ENCODE assay signal across 1 cellular context in the genomic region with DNA sequence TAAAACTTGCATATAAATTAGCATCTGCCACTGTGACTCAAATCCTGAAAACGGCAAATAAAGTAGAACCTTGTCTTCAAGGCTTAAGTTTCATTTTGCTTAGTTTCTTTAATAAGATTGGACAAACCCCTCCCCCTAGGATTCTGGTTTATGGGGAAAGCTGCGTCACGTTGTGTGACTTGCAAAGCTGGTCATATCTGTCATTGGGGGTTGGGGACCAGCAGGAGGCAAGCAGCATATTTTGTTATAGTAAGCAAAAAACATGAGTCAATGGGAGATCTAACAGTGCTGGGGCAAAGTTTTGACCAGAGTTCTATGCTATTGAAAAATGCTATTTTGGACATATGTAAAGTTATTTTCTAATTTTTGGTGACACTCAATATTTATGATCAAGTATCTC.
TF ChIP-seq lines count a peak whose summit lies in the region.

No MANE protein-coding gene starts in this region.

TF ChIP-seq in WTC11, 78 proteins besides CTCF, POLR2A, EP300 and RAD21 (continued from another document):
- TF ChIP-seq, protein P1, sequence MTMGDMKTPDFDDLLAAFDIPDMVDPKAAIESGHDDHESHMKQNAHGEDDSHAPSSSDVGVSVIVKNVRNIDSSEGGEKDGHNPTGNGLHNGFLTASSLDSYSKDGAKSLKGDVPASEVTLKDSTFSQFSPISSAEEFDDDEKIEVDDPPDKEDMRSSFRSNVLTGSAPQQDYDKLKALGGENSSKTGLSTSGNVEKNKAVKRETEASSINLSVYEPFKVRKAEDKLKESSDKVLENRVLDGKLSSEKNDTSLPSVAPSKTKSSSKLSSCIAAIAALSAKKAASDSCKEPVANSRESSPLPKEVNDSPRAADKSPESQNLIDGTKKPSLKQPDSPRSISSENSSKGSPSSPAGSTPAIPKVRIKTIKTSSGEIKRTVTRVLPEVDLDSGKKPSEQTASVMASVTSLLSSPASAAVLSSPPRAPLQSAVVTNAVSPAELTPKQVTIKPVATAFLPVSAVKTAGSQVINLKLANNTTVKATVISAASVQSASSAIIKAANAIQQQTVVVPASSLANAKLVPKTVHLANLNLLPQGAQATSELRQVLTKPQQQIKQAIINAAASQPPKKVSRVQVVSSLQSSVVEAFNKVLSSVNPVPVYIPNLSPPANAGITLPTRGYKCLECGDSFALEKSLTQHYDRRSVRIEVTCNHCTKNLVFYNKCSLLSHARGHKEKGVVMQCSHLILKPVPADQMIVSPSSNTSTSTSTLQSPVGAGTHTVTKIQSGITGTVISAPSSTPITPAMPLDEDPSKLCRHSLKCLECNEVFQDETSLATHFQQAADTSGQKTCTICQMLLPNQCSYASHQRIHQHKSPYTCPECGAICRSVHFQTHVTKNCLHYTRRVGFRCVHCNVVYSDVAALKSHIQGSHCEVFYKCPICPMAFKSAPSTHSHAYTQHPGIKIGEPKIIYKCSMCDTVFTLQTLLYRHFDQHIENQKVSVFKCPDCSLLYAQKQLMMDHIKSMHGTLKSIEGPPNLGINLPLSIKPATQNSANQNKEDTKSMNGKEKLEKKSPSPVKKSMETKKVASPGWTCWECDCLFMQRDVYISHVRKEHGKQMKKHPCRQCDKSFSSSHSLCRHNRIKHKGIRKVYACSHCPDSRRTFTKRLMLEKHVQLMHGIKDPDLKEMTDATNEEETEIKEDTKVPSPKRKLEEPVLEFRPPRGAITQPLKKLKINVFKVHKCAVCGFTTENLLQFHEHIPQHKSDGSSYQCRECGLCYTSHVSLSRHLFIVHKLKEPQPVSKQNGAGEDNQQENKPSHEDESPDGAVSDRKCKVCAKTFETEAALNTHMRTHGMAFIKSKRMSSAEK (CRISPR knock-in tag; IDR thresholded peaks at IDR 0.05; ENCODE audit: borderline replicate concordance), result no peak
- no peak for TF ChIP-seq RORB (CRISPR knock-in tag; IDR thresholded peaks at IDR 0.05)
- TF ChIP-seq, protein P2, sequence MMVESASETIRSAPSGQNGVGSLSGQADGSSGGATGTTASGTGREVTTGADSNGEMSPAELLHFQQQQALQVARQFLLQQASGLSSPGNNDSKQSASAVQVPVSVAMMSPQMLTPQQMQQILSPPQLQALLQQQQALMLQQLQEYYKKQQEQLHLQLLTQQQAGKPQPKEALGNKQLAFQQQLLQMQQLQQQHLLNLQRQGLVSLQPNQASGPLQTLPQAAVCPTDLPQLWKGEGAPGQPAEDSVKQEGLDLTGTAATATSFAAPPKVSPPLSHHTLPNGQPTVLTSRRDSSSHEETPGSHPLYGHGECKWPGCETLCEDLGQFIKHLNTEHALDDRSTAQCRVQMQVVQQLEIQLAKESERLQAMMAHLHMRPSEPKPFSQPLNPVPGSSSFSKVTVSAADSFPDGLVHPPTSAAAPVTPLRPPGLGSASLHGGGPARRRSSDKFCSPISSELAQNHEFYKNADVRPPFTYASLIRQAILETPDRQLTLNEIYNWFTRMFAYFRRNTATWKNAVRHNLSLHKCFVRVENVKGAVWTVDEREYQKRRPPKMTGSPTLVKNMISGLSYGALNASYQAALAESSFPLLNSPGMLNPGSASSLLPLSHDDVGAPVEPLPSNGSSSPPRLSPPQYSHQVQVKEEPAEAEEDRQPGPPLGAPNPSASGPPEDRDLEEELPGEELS (CRISPR knock-in tag; IDR thresholded peaks at IDR 0.05), result no peak
- no peak for TF ChIP-seq JUN (CRISPR knock-in tag; IDR thresholded peaks at IDR 0.05)
